In the genomic region with DNA sequence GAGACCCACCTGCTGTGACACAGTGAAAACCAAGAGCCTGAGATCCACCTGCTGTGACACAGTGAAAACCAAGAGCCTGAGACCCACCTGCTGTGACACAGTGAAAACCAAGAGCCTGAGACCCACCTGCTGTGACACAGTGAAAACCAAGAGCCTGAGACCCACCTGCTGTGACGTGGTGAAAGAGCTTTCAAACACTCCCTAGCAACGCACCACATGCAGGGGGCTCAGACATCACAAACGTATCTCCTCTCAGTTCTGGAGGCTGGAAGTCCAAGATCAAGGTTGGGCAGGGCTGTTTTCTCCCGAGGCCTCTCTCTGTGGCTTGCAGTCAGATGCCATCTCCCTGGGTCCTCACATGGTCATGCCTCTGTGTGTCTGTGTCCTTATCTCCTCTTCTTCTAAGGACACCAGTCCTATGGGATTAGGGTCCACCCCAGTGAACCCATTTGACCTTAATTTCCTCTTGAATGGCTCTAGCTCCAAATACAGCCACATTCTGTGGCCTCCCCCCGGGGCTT, we compare ENCODE assay signal across 30 cellular contexts.
"Had no signal": no experiment of that assay in that cellular context is flagged by ENCODE, and none has a peak within 500 bp of the region (broad histone marks: within the 10 kb centered on the region; RNA-seq: fewer than 3 reads in every experiment).

No MANE protein-coding gene starts in this region.

- H3K4me3 ChIP-seq: pancreas, prostate gland, skin epidermis, tibial nerve had no signal

- H3K27ac ChIP-seq: pancreas, prostate gland, skin epidermis, tibial nerve, VCaP had no signal

- ATAC-seq: activated naive CD8-positive, alpha-beta T cell treated with anti-CD3 and anti-CD28 coated beads, Interleukin-2, amount 50 U/mL, for 24 hours; activated T-cell treated with anti-CD3 and anti-CD28 coated beads, Interleukin-2, amount 50 U/mL, for 4 hours; activated T-helper 17 cell treated with anti-CD3 and anti-CD28 coated beads, Interleukin-2, amount 50 U/mL, for 72 hours; esophagus mucosa; left colon; pancreas; sciatic nerve; stimulated activated effector memory CD8-positive, alpha-beta T cell treated with anti-CD3 and anti-CD28 coated beads, Interleukin-12 subunit alpha, Interleukin-12 subunit beta, amount 100 ng/mL, for 72 hours; stimulated activated naive CD8-positive, alpha-beta T cell treated with anti-CD3 and anti-CD28 coated beads, Interleukin-15, amount 100 ng/mL, for 72 hours had no signal

- DNase-seq: activated CD4-positive, alpha-beta T cell treated with anti-CD3 and anti-CD28 coated beads for 4 hours; activated CD4-positive, alpha-beta T cell treated with anti-CD3 and anti-CD28 coated beads, Interleukin-2, amount 50 U/mL, for 4 hours; activated gamma-delta T cell treated with Interleukin-2 at 50 U/mL for 16 hours; activated naive CD8-positive, alpha-beta T cell treated with anti-CD3 and anti-CD28 coated beads, Interleukin-2, amount 50 U/mL, for 24 hours; activated T-cell treated with anti-CD3 and anti-CD28 coated beads, Interleukin-2, amount 50 U/mL, for 4 hours; amygdala; caudate nucleus; foreskin fibroblast; hippocampal formation; kidney; left colon; naive B cell; nephron progenitor cell; retina; stimulated activated CD4-positive, alpha-beta T cell treated with anti-CD3 and anti-CD28 coated beads, Interleukin-12 subunit alpha, Interleukin-12 subunit beta, amount 100 ng/mL, for 4 hours; stimulated activated CD4-positive, alpha-beta T cell treated with anti-CD3 and anti-CD28 coated beads, Interleukin-4, amount 100 ng/mL, for 1 hour; stimulated activated naive CD8-positive, alpha-beta T cell treated with anti-CD3 and anti-CD28 coated beads, Interleukin-15, amount 100 ng/mL, for 72 hours; T-helper 9 cell had no signal

- H3K9me3 Mint-ChIP-seq: activated naive CD4-positive, alpha-beta T cell treated with anti-CD3 and anti-CD28 coated beads, Interleukin-2, amount 50 U/mL, for 24 hours; activated naive CD8-positive, alpha-beta T cell treated with anti-CD3 and anti-CD28 coated beads, Interleukin-2, amount 50 U/mL, for 24 hours; activated T-cell treated with anti-CD3 and anti-CD28 coated beads, Interleukin-2, amount 50 U/mL, for 4 hours; activated T-helper 17 cell treated with anti-CD3 and anti-CD28 coated beads, Interleukin-2, amount 50 U/mL, for 72 hours; endodermal cell; mesothelial cell of epicardium; naive B cell; nephron progenitor cell; stimulated activated effector memory CD8-positive, alpha-beta T cell treated with anti-CD3 and anti-CD28 coated beads, Interleukin-12 subunit alpha, Interleukin-12 subunit beta, amount 100 ng/mL, for 72 hours; stimulated activated naive CD8-positive, alpha-beta T cell treated with anti-CD3 and anti-CD28 coated beads, Interleukin-15, amount 100 ng/mL, for 72 hours had no signal

- H3K4me3 Mint-ChIP-seq: activated naive CD8-positive, alpha-beta T cell treated with anti-CD3 and anti-CD28 coated beads, Interleukin-2, amount 50 U/mL, for 24 hours; activated T-cell treated with anti-CD3 and anti-CD28 coated beads, Interleukin-2, amount 50 U/mL, for 4 hours; activated T-helper 17 cell treated with anti-CD3 and anti-CD28 coated beads, Interleukin-2, amount 50 U/mL, for 72 hours; endodermal cell; mesothelial cell of epicardium; nephron progenitor cell; stimulated activated effector memory CD8-positive, alpha-beta T cell treated with anti-CD3 and anti-CD28 coated beads, Interleukin-12 subunit alpha, Interleukin-12 subunit beta, amount 100 ng/mL, for 72 hours; stimulated activated naive CD8-positive, alpha-beta T cell treated with anti-CD3 and anti-CD28 coated beads, Interleukin-15, amount 100 ng/mL, for 72 hours had no signal

- H3K4me1 ChIP-seq: prostate gland had no signal

- H3K36me3 ChIP-seq: pancreas, prostate gland, tibial nerve had no signal

- H3K27me3 ChIP-seq: pancreas had no signal

- H3K27ac Mint-ChIP-seq: activated naive CD4-positive, alpha-beta T cell treated with anti-CD3 and anti-CD28 coated beads, Interleukin-2, amount 50 U/mL, for 24 hours; activated naive CD8-positive, alpha-beta T cell treated with anti-CD3 and anti-CD28 coated beads, Interleukin-2, amount 50 U/mL, for 24 hours; activated T-helper 17 cell treated with anti-CD3 and anti-CD28 coated beads, Interleukin-2, amount 50 U/mL, for 72 hours; endodermal cell; mesothelial cell of epicardium; stimulated activated effector memory CD8-positive, alpha-beta T cell treated with anti-CD3 and anti-CD28 coated beads, Interleukin-12 subunit alpha, Interleukin-12 subunit beta, amount 100 ng/mL, for 72 hours had no signal

- H3K27me3 Mint-ChIP-seq: activated naive CD4-positive, alpha-beta T cell treated with anti-CD3 and anti-CD28 coated beads, Interleukin-2, amount 50 U/mL, for 24 hours had no signal

- H3K9me3 ChIP-seq: pancreas, prostate gland, tibial nerve had no signal

- H3K36me3 Mint-ChIP-seq: activated naive CD4-positive, alpha-beta T cell treated with anti-CD3 and anti-CD28 coated beads, Interleukin-2, amount 50 U/mL, for 24 hours; mesothelial cell of epicardium; naive B cell; stimulated activated effector memory CD8-positive, alpha-beta T cell treated with anti-CD3 and anti-CD28 coated beads, Interleukin-12 subunit alpha, Interleukin-12 subunit beta, amount 100 ng/mL, for 72 hours had no signal
